ENCODE assay signal across 10 cellular contexts in the genomic region with DNA sequence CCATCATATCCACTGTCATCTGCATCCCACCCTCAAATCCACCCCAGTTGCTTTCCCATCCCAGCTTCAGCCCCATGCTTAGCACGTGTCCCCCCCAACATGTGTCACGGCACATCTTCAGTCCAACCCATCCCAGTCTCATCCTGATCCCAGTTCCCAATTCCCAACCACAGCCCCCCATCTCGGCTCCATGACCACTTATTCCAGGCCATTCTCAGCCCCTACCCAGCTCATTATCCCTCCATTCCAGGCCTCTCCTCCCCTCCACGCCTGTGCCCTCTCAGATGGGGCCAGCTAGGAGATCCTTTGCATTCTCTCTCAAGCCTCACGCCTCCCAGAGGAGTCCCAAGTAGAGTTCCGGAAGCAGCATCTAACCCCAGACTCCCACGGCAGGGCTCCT. TPM values are rescaled to one million over a fixed set of nuclear protein-coding genes. Genes with fewer than 3 reads are reported as not detected.
DNase-seq lines count a peak whose midpoint lies in the region; ATAC-seq and TF ChIP-seq lines count a peak whose summit lies in the region.
"Had no signal": no experiment of that assay in that cellular context is flagged by ENCODE, and none has a peak within 500 bp of the region (broad histone marks: within the 10 kb centered on the region; RNA-seq: fewer than 3 reads in every experiment).

No MANE protein-coding gene starts in this region.

- H3K9me2 ChIP-seq in HCT116 (ENCODE audit: insufficient read depth): no peaks in the 10 kb centered on the region

- no peak overlapping the region for H3K9ac ChIP-seq in HCT116 (ENCODE audit: low read length)

- CTCF ChIA-PET in HCT116 (lab: Charles Lee): interaction anchor here (0.7 to 1.4 kb wide), 3 partner anchors 16 to 164 kb away, joined by 3 to 4 read pairs (median 3); no protein-coding TSS in a partner anchor

- RAD21 ChIA-PET in HCT116 (lab: Charles Lee; ENCODE audit: low non-redundant PET in 1 of 2, low total read pairs in 2 of 2, uncharacterized antibody in 2 of 2, unreplicated experiment in 2 of 2): no interaction called here

- H3K27me3 ChIP-seq in HCT116 (ENCODE audit: insufficient read depth, low read length) (no peaks in the 10 kb centered on the region), brain microvascular endothelial cell (replicated peaks) (no peaks in the 10 kb centered on the region), HAP-1 (ENCODE audit: low read depth) (no peaks in the 10 kb centered on the region)

- H3K79me2 ChIP-seq in HCT116 (ENCODE audit: insufficient read depth, low read length): peaks cover 37% of the 10 kb centered on the region

- no peaks in the 10 kb centered on the region for H3K9me3 Mint-ChIP-seq in nephron

- H3K4me2 ChIP-seq in HCT116 (ENCODE audit: low read length): peak overlapping the region; percentile 97

- ATAC-seq in HCT116: no peak
- ATAC-seq in GM21825 (IDR thresholded peaks at IDR 0.05; ENCODE audit: unreplicated experiment): no peak
- no peak for ATAC-seq in GM18907 (IDR thresholded peaks at IDR 0.05; ENCODE audit: unreplicated experiment)

- H3K36me3 ChIP-seq in HCT116 (ENCODE audit: control insufficient read depth in 1 of 2, insufficient read depth in 2 of 2, low read length in 2 of 2) (peaks cover 0 to under 1% of the 10 kb centered on the region in 2 experiments; a peak in 1 of 4 replicates), brain microvascular endothelial cell (replicated peaks) (peaks cover 14% of the 10 kb centered on the region), HAP-1 (replicated peaks) (peaks cover 15% of the 10 kb centered on the region)

- no peak for TF ChIP-seq CTCF in AG10803 (conservative IDR thresholded peaks at IDR 0.05; ENCODE audit: low read length)
- TF ChIP-seq CTCF in HCT116 (IDR thresholded peaks at IDR 0.05 in 2 of 3, conservative IDR thresholded peaks at IDR 0.05 in 1 of 3; ENCODE audit: borderline replicate concordance in 1 of 3, insufficient read depth in 1 of 3, low read depth in 2 of 3, low read length in 2 of 3): no peak
- no peak for TF ChIP-seq CTCF in brain microvascular endothelial cell (IDR thresholded peaks at IDR 0.05; ENCODE audit: low read depth, low read length, missing control alignments)
- TF ChIP-seq CTCF in nephron (IDR thresholded peaks at IDR 0.05; ENCODE audit: unreplicated experiment in 3 of 3): no peak

- TF ChIP-seq POLR2A in HCT116 (IDR thresholded peaks at IDR 0.05; ENCODE audit: borderline replicate concordance, extremely low read depth, insufficient read depth, insufficient read length): no peak

- intact Hi-C loops in HCT116 (cut with micrococcal nuclease): no loop called here

- in situ Hi-C loops in brain microvascular endothelial cell (cut with HindIII; ENCODE audit: low pct_ligation_motif_present, low sequenced_read_pairs): no loop called here
- in situ Hi-C loops in HAP-1 (cut with MboI; ENCODE audit: low sequenced_read_pairs): no loop called here

- BruUV-seq in HCT116 (replicated peaks; lab: Mats Ljungman, UMichigan): no TSS peak

- H3K27me3 Mint-ChIP-seq in nephron (ENCODE audit: low read depth): peaks cover 3% of the 10 kb centered on the region

- H4K20me1 ChIP-seq in HCT116 (ENCODE audit: insufficient read depth): no peaks in the 10 kb centered on the region

- DNase-seq in AG10803 (ENCODE audit: low read depth) (no peak), HCT116 (ENCODE audit: low read depth, low spot score) (no peak), brain microvascular endothelial cell (peak; percentile 14), NOMO-1 treated with dmso at 0.1 percent for 144 hours (lab: John Stamatoyannopoulos, UW; ENCODE audit: unreplicated experiment) (no peak), HAP-1 (ENCODE audit: low spot score in 2 of 2) (no peak)
- DNase-seq: hippocampal formation, NCI-H526 treated with DMSO at 0.1 percent for 48 hours had no signal

- H3K9me3 ChIP-seq in HCT116 (ENCODE audit: control insufficient read depth in 1 of 2, insufficient read depth in 1 of 2, low read depth in 1 of 2, low read length in 2 of 2) (no peaks in the 10 kb centered on the region), HAP-1 (no peaks in the 10 kb centered on the region)

- H3K27ac Mint-ChIP-seq in nephron: peak overlapping the region; percentile 85 to 93 (median 92)

- no peak overlapping the region for H2AFZ ChIP-seq in HCT116 (ENCODE audit: low read depth, low read length, poor library complexity, severe bottlenecking)

- peaks cover 17% of the 10 kb centered on the region for H3K36me3 Mint-ChIP-seq in nephron (ENCODE audit: low read depth)

- H3K4me1 ChIP-seq in HCT116 (ENCODE audit: control insufficient read depth in 1 of 2, insufficient read depth in 2 of 2, low read length in 2 of 2) (peaks cover 8 to 55% of the 10 kb centered on the region in 2 experiments; a peak in 3 of 4 replicates), HAP-1 (peaks cover 3% of the 10 kb centered on the region; the same call in 1 of the 2 replicates)

- H3K27ac ChIP-seq in HCT116 (ENCODE audit: low read depth, low read length): peak overlapping the region; percentile 37
- H3K27ac ChIP-seq in brain microvascular endothelial cell: no peak overlapping the region

- peak overlapping the region; percentile 90 to 93 (median 92) for H3K4me3 Mint-ChIP-seq in nephron

- peak overlapping the region; percentile 22; the same call in 1 of the 2 replicates for H3K4me3 ChIP-seq in AG10803 (ENCODE audit: low read length)
- H3K4me3 ChIP-seq in HCT116 (replicated peaks in 1 of 2; ENCODE audit: low read depth in 1 of 2, low read length in 2 of 2): no peak overlapping the region
- H3K4me3 ChIP-seq in brain microvascular endothelial cell (ENCODE audit: low read depth, low read length): peak overlapping the region; percentile 9
- no peak overlapping the region for H3K4me3 ChIP-seq in HAP-1

- POLR2A ChIA-PET in HCT116 (lab: Charles Lee): interaction anchor here (2.6 kb wide), 1 partner anchor 22 kb away, joined by 8 read pairs; no protein-coding TSS in a partner anchor

- no peak for TF ChIP-seq RAD21 in HCT116 (IDR thresholded peaks at IDR 0.05; ENCODE audit: low read depth)

- H3K4me1 Mint-ChIP-seq in nephron: peaks cover 60% of the 10 kb centered on the region

TF ChIP-seq in HCT116, 20 proteins besides CTCF, POLR2A, EP300 and RAD21 (continues in another document):
- no peak for TF ChIP-seq CEBPB (IDR thresholded peaks at IDR 0.05; ENCODE audit: low read depth)
- TF ChIP-seq ELF1 (IDR thresholded peaks at IDR 0.05; ENCODE audit: borderline replicate concordance, low read depth): no peak
- TF ChIP-seq ZBTB33 (IDR thresholded peaks at IDR 0.05; ENCODE audit: extremely low read depth, insufficient replicate concordance, low read length): no peak
- no peak for TF ChIP-seq TCF7L2 (IDR thresholded peaks at IDR 0.05; ENCODE audit: borderline replicate concordance, extremely low read depth, insufficient read depth, insufficient read length)
- TF ChIP-seq EGR1 (IDR thresholded peaks at IDR 0.05; ENCODE audit: low read depth): no peak
- no peak for TF ChIP-seq POLR2AphosphoS5 (IDR thresholded peaks at IDR 0.05; ENCODE audit: low read depth, low read length)
- no peak for TF ChIP-seq SP1 (IDR thresholded peaks at IDR 0.05; ENCODE audit: low read depth)
- no peak for TF ChIP-seq ZFX (IDR thresholded peaks at IDR 0.05)
- no peak for TF ChIP-seq SRF (IDR thresholded peaks at IDR 0.05; ENCODE audit: low read depth)
- TF ChIP-seq ZNF274 (IDR thresholded peaks at IDR 0.05; ENCODE audit: low read depth, low read length): no peak
- TF ChIP-seq SIN3A (IDR thresholded peaks at IDR 0.05; ENCODE audit: low read depth): no peak

RNA-seq across cellular contexts. Expression of gene DBN1, which starts 0.7 kb away (rescaled TPM):
- 144 TPM for total RNA-seq in HCT116 (2021; ENCODE audit: unreplicated experiment)
- polyA plus RNA-seq in HCT116 (2012): 110 and 117 TPM in 2 replicates

RNA-seq across cellular contexts. Expression of gene PDLIM7, which starts 23.3 kb away (rescaled TPM):
- total RNA-seq in HCT116 (2021; ENCODE audit: unreplicated experiment): 153 TPM
- polyA plus RNA-seq in HCT116 (2012): 152 and 163 TPM in 2 replicates

RNA-seq across cellular contexts. Expression of gene PRR7, which starts 27.5 kb away (rescaled TPM):
- total RNA-seq in HCT116 (2021; ENCODE audit: unreplicated experiment): 39.9 TPM
- polyA plus RNA-seq in HCT116 (2012): 28.9 and 29.4 TPM in 2 replicates

RNA-seq across cellular contexts. Expression of gene DOK3, which starts 35.5 kb away (rescaled TPM):
- 8.0 TPM for total RNA-seq in HCT116 (2021; ENCODE audit: unreplicated experiment)
- polyA plus RNA-seq in HCT116 (2012): 3.3 and 3.7 TPM in 2 replicates

RNA-seq across cellular contexts. Expression of gene DDX41, which starts 42.7 kb away (rescaled TPM):
- total RNA-seq in HCT116 (2021; ENCODE audit: unreplicated experiment): 141 TPM
- polyA plus RNA-seq in HCT116 (2012): 267 and 489 TPM in 2 replicates

Comparison
In these comparisons a context has a peak if more than half of its experiments do, and no peak if none do; other contexts are left out.
1. H3K4me3 ChIP-seq: peak in AG10803 (single experiment) and brain microvascular endothelial cell (single experiment); none in HCT116 (0 of 2) and HAP-1 (single experiment).